In genomic region chr18:39998332-39998731, GRCh38 we compare ENCODE assay signal across 9 cellular contexts.
"Had no signal": no experiment of that assay in that cellular context is flagged by ENCODE, and none has a peak within 500 bp of the region (broad histone marks: within the 10 kb centered on the region; RNA-seq: fewer than 3 reads in every experiment).

No MANE protein-coding gene starts in this region.

- H3K9me3 ChIP-seq: HAP-1 had no signal

- H3K4me1 Mint-ChIP-seq: IgD-negative memory B cell had no signal

- H3K4me1 ChIP-seq: HAP-1 had no signal

- H3K36me3 Mint-ChIP-seq: IgD-negative memory B cell had no signal

- H3K27ac ChIP-seq: GM23248, HL-60 had no signal

- DNase-seq: GM23248, GOT3, H7, HFFc6 had no signal

- H2AFZ ChIP-seq: GM23248 had no signal

- H3K4me3 ChIP-seq: GM23248, HAP-1 had no signal

- H3K36me3 ChIP-seq: HAP-1 had no signal

- H3K9ac ChIP-seq: GM23248 had no signal

- H3K9me3 Mint-ChIP-seq: HFFc6 had no signal

- H3K4me3 Mint-ChIP-seq: HFFc6, IgD-negative memory B cell had no signal

- FAIRE-seq: HepG2 had no signal

- H3K27ac Mint-ChIP-seq: HFFc6, IgD-negative memory B cell had no signal

- H3K27me3 Mint-ChIP-seq: IgD-negative memory B cell had no signal

- ATAC-seq: HCT116, HepG2 had no signal
